Comparison of ENCODE assay signal across 1 cellular context in genomic region chr3:132722165-132723023, GRCh38.
TF ChIP-seq lines count a peak whose summit lies in the region.

A gene with protein sequence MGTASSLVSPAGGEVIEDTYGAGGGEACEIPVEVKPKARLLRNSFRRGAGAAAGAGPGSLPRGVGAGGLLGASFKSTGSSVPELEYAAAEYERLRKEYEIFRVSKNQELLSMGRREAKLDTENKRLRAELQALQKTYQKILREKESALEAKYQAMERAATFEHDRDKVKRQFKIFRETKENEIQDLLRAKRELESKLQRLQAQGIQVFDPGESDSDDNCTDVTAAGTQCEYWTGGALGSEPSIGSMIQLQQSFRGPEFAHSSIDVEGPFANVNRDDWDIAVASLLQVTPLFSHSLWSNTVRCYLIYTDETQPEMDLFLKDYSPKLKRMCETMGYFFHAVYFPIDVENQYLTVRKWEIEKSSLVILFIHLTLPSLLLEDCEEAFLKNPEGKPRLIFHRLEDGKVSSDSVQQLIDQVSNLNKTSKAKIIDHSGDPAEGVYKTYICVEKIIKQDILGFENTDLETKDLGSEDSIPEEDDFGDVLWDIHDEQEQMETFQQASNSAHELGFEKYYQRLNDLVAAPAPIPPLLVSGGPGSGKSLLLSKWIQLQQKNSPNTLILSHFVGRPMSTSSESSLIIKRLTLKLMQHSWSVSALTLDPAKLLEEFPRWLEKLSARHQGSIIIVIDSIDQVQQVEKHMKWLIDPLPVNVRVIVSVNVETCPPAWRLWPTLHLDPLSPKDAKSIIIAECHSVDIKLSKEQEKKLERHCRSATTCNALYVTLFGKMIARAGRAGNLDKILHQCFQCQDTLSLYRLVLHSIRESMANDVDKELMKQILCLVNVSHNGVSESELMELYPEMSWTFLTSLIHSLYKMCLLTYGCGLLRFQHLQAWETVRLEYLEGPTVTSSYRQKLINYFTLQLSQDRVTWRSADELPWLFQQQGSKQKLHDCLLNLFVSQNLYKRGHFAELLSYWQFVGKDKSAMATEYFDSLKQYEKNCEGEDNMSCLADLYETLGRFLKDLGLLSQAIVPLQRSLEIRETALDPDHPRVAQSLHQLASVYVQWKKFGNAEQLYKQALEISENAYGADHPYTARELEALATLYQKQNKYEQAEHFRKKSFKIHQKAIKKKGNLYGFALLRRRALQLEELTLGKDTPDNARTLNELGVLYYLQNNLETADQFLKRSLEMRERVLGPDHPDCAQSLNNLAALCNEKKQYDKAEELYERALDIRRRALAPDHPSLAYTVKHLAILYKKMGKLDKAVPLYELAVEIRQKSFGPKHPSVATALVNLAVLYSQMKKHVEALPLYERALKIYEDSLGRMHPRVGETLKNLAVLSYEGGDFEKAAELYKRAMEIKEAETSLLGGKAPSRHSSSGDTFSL (N-terminal part only) (minus strand): TSS chr3:132722409. CDS start chr3:132722355, 54 bp downstream.

TF ChIP-seq in HepG2, 621 proteins besides CTCF, POLR2A, EP300 and RAD21 (continued from another document and continues in another):
- TF ChIP-seq, protein P1, sequence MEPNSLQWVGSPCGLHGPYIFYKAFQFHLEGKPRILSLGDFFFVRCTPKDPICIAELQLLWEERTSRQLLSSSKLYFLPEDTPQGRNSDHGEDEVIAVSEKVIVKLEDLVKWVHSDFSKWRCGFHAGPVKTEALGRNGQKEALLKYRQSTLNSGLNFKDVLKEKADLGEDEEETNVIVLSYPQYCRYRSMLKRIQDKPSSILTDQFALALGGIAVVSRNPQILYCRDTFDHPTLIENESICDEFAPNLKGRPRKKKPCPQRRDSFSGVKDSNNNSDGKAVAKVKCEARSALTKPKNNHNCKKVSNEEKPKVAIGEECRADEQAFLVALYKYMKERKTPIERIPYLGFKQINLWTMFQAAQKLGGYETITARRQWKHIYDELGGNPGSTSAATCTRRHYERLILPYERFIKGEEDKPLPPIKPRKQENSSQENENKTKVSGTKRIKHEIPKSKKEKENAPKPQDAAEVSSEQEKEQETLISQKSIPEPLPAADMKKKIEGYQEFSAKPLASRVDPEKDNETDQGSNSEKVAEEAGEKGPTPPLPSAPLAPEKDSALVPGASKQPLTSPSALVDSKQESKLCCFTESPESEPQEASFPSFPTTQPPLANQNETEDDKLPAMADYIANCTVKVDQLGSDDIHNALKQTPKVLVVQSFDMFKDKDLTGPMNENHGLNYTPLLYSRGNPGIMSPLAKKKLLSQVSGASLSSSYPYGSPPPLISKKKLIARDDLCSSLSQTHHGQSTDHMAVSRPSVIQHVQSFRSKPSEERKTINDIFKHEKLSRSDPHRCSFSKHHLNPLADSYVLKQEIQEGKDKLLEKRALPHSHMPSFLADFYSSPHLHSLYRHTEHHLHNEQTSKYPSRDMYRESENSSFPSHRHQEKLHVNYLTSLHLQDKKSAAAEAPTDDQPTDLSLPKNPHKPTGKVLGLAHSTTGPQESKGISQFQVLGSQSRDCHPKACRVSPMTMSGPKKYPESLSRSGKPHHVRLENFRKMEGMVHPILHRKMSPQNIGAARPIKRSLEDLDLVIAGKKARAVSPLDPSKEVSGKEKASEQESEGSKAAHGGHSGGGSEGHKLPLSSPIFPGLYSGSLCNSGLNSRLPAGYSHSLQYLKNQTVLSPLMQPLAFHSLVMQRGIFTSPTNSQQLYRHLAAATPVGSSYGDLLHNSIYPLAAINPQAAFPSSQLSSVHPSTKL (CRISPR knock-in tag; IDR thresholded peaks at IDR 0.05): peak; percentile 8; the same call in 1 of the 2 replicates
- TF ChIP-seq, protein P2, sequence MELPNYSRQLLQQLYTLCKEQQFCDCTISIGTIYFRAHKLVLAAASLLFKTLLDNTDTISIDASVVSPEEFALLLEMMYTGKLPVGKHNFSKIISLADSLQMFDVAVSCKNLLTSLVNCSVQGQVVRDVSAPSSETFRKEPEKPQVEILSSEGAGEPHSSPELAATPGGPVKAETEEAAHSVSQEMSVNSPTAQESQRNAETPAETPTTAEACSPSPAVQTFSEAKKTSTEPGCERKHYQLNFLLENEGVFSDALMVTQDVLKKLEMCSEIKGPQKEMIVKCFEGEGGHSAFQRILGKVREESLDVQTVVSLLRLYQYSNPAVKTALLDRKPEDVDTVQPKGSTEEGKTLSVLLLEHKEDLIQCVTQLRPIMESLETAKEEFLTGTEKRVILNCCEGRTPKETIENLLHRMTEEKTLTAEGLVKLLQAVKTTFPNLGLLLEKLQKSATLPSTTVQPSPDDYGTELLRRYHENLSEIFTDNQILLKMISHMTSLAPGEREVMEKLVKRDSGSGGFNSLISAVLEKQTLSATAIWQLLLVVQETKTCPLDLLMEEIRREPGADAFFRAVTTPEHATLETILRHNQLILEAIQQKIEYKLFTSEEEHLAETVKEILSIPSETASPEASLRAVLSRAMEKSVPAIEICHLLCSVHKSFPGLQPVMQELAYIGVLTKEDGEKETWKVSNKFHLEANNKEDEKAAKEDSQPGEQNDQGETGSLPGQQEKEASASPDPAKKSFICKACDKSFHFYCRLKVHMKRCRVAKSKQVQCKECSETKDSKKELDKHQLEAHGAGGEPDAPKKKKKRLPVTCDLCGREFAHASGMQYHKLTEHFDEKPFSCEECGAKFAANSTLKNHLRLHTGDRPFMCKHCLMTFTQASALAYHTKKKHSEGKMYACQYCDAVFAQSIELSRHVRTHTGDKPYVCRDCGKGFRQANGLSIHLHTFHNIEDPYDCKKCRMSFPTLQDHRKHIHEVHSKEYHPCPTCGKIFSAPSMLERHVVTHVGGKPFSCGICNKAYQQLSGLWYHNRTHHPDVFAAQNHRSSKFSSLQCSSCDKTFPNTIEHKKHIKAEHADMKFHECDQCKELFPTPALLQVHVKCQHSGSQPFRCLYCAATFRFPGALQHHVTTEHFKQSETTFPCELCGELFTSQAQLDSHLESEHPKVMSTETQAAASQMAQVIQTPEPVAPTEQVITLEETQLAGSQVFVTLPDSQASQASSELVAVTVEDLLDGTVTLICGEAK (IDR thresholded peaks at IDR 0.05): no peak
- TF ChIP-seq, protein P2 (CRISPR knock-in tag; IDR thresholded peaks at IDR 0.05): no peak
- TF ChIP-seq TRIM24 (CRISPR knock-in tag; IDR thresholded peaks at IDR 0.05) (no peak), NCOA1 (CRISPR knock-in tag; IDR thresholded peaks at IDR 0.05) (no peak), ZNF816 (CRISPR knock-in tag; IDR thresholded peaks at IDR 0.05; ENCODE audit: borderline replicate concordance) (no peak), ZSCAN31 (CRISPR knock-in tag; IDR thresholded peaks at IDR 0.05; ENCODE audit: low read depth) (0 out of 2 replicates have a peak, but pooled peaks have one; percentile 40), ZNF564 (CRISPR knock-in tag; IDR thresholded peaks at IDR 0.05) (peak; percentile 53; the same call in 1 of the 2 replicates), CHCHD3 (CRISPR knock-in tag; IDR thresholded peaks at IDR 0.05) (no peak), ARNT (IDR thresholded peaks at IDR 0.05) (no peak), ZNF225 (CRISPR knock-in tag; IDR thresholded peaks at IDR 0.05) (0 out of 2 replicates have a peak, but pooled peaks have one; percentile 29), SUZ12 (IDR thresholded peaks at IDR 0.05; ENCODE audit: low read depth, low read length) (no peak), GATA4 (IDR thresholded peaks at IDR 0.05; ENCODE audit: borderline replicate concordance, low read depth) (peak; percentile 49; the same call in 1 of the 2 replicates), ZNF33A (CRISPR knock-in tag; IDR thresholded peaks at IDR 0.05; ENCODE audit: borderline replicate concordance) (no peak), PHF20 (CRISPR knock-in tag; IDR thresholded peaks at IDR 0.05) (peak; percentile 13), SALL2 (CRISPR knock-in tag; IDR thresholded peaks at IDR 0.05) (0 out of 2 replicates have a peak, but pooled peaks have one; percentile 51), ZNF710 (CRISPR knock-in tag; IDR thresholded peaks at IDR 0.05; ENCODE audit: borderline replicate concordance) (peak; percentile 62; the same call in 1 of the 2 replicates), ZNF737 (CRISPR knock-in tag; IDR thresholded peaks at IDR 0.05; ENCODE audit: borderline replicate concordance) (no peak), SP5 (CRISPR knock-in tag; IDR thresholded peaks at IDR 0.05; ENCODE audit: borderline replicate concordance, low read depth) (peak; percentile 88), NCOA2 (CRISPR knock-in tag; IDR thresholded peaks at IDR 0.05) (no peak), ZNF10 (CRISPR knock-in tag; IDR thresholded peaks at IDR 0.05; ENCODE audit: borderline replicate concordance, low read depth) (no peak), TAF1 (CRISPR knock-in tag; IDR thresholded peaks at IDR 0.05) (peak; percentile 81), CC2D1A (CRISPR knock-in tag; IDR thresholded peaks at IDR 0.05) (no peak), MXI1 (IDR thresholded peaks at IDR 0.05; ENCODE audit: borderline replicate concordance, low read depth, low read length) (no peak), ZNF343 (CRISPR knock-in tag; IDR thresholded peaks at IDR 0.05) (0 out of 2 replicates have a peak, but pooled peaks have one; percentile 48), IRX3 (CRISPR knock-in tag; IDR thresholded peaks at IDR 0.05; ENCODE audit: borderline replicate concordance, low read depth) (peak; percentile 80; the same call in 1 of the 2 replicates), ZNF563 (CRISPR knock-in tag; IDR thresholded peaks at IDR 0.05) (peak; percentile 61)
- TF ChIP-seq, protein P3, sequence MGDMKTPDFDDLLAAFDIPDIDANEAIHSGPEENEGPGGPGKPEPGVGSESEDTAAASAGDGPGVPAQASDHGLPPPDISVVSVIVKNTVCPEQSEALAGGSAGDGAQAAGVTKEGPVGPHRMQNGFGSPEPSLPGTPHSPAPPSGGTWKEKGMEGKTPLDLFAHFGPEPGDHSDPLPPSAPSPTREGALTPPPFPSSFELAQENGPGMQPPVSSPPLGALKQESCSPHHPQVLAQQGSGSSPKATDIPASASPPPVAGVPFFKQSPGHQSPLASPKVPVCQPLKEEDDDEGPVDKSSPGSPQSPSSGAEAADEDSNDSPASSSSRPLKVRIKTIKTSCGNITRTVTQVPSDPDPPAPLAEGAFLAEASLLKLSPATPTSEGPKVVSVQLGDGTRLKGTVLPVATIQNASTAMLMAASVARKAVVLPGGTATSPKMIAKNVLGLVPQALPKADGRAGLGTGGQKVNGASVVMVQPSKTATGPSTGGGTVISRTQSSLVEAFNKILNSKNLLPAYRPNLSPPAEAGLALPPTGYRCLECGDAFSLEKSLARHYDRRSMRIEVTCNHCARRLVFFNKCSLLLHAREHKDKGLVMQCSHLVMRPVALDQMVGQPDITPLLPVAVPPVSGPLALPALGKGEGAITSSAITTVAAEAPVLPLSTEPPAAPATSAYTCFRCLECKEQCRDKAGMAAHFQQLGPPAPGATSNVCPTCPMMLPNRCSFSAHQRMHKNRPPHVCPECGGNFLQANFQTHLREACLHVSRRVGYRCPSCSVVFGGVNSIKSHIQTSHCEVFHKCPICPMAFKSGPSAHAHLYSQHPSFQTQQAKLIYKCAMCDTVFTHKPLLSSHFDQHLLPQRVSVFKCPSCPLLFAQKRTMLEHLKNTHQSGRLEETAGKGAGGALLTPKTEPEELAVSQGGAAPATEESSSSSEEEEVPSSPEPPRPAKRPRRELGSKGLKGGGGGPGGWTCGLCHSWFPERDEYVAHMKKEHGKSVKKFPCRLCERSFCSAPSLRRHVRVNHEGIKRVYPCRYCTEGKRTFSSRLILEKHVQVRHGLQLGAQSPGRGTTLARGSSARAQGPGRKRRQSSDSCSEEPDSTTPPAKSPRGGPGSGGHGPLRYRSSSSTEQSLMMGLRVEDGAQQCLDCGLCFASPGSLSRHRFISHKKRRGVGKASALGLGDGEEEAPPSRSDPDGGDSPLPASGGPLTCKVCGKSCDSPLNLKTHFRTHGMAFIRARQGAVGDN (CRISPR knock-in tag; IDR thresholded peaks at IDR 0.05): peak; percentile 36
- TF ChIP-seq, protein P4, sequence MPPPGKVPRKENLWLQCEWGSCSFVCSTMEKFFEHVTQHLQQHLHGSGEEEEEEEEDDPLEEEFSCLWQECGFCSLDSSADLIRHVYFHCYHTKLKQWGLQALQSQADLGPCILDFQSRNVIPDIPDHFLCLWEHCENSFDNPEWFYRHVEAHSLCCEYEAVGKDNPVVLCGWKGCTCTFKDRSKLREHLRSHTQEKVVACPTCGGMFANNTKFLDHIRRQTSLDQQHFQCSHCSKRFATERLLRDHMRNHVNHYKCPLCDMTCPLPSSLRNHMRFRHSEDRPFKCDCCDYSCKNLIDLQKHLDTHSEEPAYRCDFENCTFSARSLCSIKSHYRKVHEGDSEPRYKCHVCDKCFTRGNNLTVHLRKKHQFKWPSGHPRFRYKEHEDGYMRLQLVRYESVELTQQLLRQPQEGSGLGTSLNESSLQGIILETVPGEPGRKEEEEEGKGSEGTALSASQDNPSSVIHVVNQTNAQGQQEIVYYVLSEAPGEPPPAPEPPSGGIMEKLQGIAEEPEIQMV (CRISPR knock-in tag; IDR thresholded peaks at IDR 0.05; ENCODE audit: low read depth): peak; percentile 14; the same call in 1 of the 2 replicates
